ENCODE assay signal across 24 cellular contexts in the genomic region with DNA sequence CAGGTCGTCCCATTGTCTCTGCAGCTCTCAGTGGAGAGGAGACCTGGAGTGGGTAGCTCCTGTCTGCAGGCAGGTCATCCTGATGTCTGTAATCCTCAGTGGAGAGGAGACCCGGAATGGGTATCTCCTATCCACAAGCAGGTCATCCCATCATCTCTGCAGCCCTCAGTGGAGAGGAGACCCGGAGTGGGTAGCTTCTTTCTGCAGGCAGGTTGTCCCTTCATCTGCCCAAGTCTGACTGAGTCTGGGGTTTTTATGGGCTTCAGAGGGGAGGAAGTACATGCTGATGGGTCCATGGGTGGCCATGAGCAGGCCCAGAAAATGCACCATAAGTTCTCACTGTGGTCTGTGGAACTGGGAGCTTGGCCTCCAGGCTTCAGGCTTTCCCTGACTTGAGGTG. TPM values are rescaled to one million over a fixed set of nuclear protein-coding genes. Genes with fewer than 3 reads are reported as not detected.
"Had no signal": no experiment of that assay in that cellular context is flagged by ENCODE, and none has a peak within 500 bp of the region (broad histone marks: within the 10 kb centered on the region; RNA-seq: fewer than 3 reads in every experiment).

No MANE protein-coding gene starts in this region.

- H3K27ac ChIP-seq: adrenal gland, breast epithelium, PC-9, WERI-Rb-1 had no signal

- H2AFZ ChIP-seq: PC-9 had no signal

- ATAC-seq: activated CD4-positive, alpha-beta T cell treated with anti-CD3 and anti-CD28 coated beads for 36 hours; activated T-helper 17 cell treated with anti-CD3 and anti-CD28 coated beads, Interleukin-2, amount 50 U/mL, for 72 hours; T-cell had no signal

- H3K4me1 ChIP-seq: breast epithelium had no signal

- H3K27me3 ChIP-seq: adrenal gland, breast epithelium had no signal

- H3K4me2 ChIP-seq: PC-9 had no signal

- H3K4me3 ChIP-seq: adrenal gland, breast epithelium, PC-9 had no signal

- H3K9me3 ChIP-seq: adrenal gland, breast epithelium had no signal

- DNase-seq: activated CD4-positive, alpha-beta memory T cell treated with anti-CD3 and anti-CD28 coated beads, Interleukin-2, amount 10 ng/mL, durations not matched to agents 7 days and 5 days; activated CD4-positive, alpha-beta T cell treated with anti-CD3 and anti-CD28 coated beads for 36 hours; activated CD4-positive, alpha-beta T cell treated with anti-CD3 and anti-CD28 coated beads, Interleukin-2, amount 50 U/mL, for 1 hour; activated gamma-delta T cell; activated naive CD4-positive, alpha-beta T cell treated with anti-CD3 and anti-CD28 coated beads, Interleukin-2, amount 10 ng/mL, durations not matched to agents 7 days and 5 days; activated naive CD8-positive, alpha-beta T cell treated with anti-CD3 and anti-CD28 coated beads, Interleukin-2, amount 10 ng/mL, durations not matched to agents 7 days and 5 days; activated T-cell treated with anti-CD3 and anti-CD28 coated beads for 4 hours; activated T-cell treated with anti-CD3 and anti-CD28 coated beads, Interleukin-2, amount 50 U/mL, for 48 hours; adrenal gland; anterior cingulate cortex; caudate nucleus; Karpas-422; NCI-H1092; NCI-H1417 treated with DMSO at 0.1 percent for 48 hours; NCI-H1694; NCI-H2029; NCI-H345; NCI-H510A; PC-9; SIG-M5; T-cell; WERI-Rb-1 had no signal

RNA-seq across cellular contexts. Expression of a gene that starts 28.9 kb away (rescaled TPM):
- total RNA-seq: PC-9 had no signal
